ENCODE assay signal across 17 cellular contexts in the genomic region with DNA sequence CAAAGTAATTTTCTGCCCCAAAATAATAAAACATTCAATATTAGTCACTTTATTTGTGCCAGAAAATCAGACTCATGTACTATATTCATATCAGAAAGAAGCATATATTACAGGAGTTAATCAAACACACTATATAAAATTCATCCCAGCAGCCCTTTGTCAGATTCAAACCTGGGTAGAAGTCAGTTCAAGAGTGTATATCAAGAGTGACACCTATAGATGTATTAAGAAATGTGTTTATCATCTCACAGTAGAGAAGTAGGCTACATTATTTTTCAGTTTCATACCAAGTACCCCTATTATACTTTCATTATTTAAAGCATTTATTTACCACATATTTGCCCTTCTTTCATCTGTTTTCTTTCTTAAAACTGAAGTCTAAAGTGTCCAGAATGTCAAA.
DNase-seq lines count a peak whose midpoint lies in the region; FAIRE-seq and TF ChIP-seq lines count a peak whose summit lies in the region.
"Had no signal": no experiment of that assay in that cellular context is flagged by ENCODE, and none has a peak within 500 bp of the region (broad histone marks: within the 10 kb centered on the region; RNA-seq: fewer than 3 reads in every experiment).

No MANE protein-coding gene starts in this region.

- H3K9ac ChIP-seq in iPS-20b (ENCODE audit: low read depth, low read length) (no peak overlapping the region), mesendoderm (ENCODE audit: low read length) (no peak overlapping the region)

- H4K5ac ChIP-seq in mesendoderm (ENCODE audit: low read length): no peak overlapping the region

- H3K9me3 ChIP-seq in iPS-20b (ENCODE audit: insufficient read depth, low read depth, low read length): no peaks in the 10 kb centered on the region
- no peaks in the 10 kb centered on the region for H3K9me3 ChIP-seq in BE2C

- DNase-seq in D721Med (ENCODE audit: insufficient read length, low spot score) (no peak), NCI-H748 treated with DMSO at 0.1 percent for 48 hours (lab: John Stamatoyannopoulos, UW) (peak; percentile 8), activated T-cell treated with anti-CD3 and anti-CD28 coated beads for 4 hours (no peak), BE2C (no peak), mesendoderm (no peak), amygdala (lab: John Stamatoyannopoulos, UW) (no peak)
- DNase-seq: AML-193; CD4-positive, CD25-positive, alpha-beta regulatory T cell; GF-D8; HFFc6; MV-4-11; NCI-H1436 treated with DMSO at 0.1 percent for 48 hours; NCI-H2081 treated with DMSO at 0.1 percent for 48 hours; NCI-H524 had no signal

- no peak overlapping the region for H2AK5ac ChIP-seq in mesendoderm (ENCODE audit: low read length)

- H3K56ac ChIP-seq in mesendoderm (ENCODE audit: low read length): no peak overlapping the region

- H3K27ac ChIP-seq in iPS-20b (ENCODE audit: low read length) (no peak overlapping the region), mesendoderm (ENCODE audit: low read depth, low read length) (no peak overlapping the region)

- no peaks in the 10 kb centered on the region for H3K79me1 ChIP-seq in mesendoderm (ENCODE audit: low read length)

- no peak overlapping the region for H3K4me2 ChIP-seq in mesendoderm (ENCODE audit: low read length)

- TF ChIP-seq CTCF in D721Med (IDR thresholded peaks at IDR 0.05; ENCODE audit: insufficient read depth, missing control alignments): peak; percentile 32
- 0 out of 2 replicates have a peak, but pooled peaks have one; percentile 7 for TF ChIP-seq CTCF in LNCAP (IDR thresholded peaks at IDR 0.05)
- TF ChIP-seq CTCF in BE2C (IDR thresholded peaks at IDR 0.05; ENCODE audit: low read depth, low read length): no peak

- H3K27me3 ChIP-seq in iPS-20b (ENCODE audit: insufficient read depth, low read length) (no peaks in the 10 kb centered on the region), BE2C (no peaks in the 10 kb centered on the region), mesendoderm (ENCODE audit: insufficient read depth, low read length, poor library complexity) (no peaks in the 10 kb centered on the region)

- no peak overlapping the region for H3K23ac ChIP-seq in mesendoderm (ENCODE audit: low read length)

- no peak overlapping the region for H2BK15ac ChIP-seq in mesendoderm (replicated peaks; ENCODE audit: low read depth)

- H3K18ac ChIP-seq in mesendoderm (ENCODE audit: low read length): no peak overlapping the region

- no peak overlapping the region for H2BK120ac ChIP-seq in mesendoderm (ENCODE audit: low read depth, low read length)

- H3K4me1 ChIP-seq in iPS-20b (ENCODE audit: insufficient read depth, low read length): peaks cover 4% of the 10 kb centered on the region; the same call in 1 of the 2 replicates
- no peaks in the 10 kb centered on the region for H3K4me1 ChIP-seq in BE2C
- H3K4me1 ChIP-seq in mesendoderm (ENCODE audit: control insufficient read depth, low read depth, low read length): no peaks in the 10 kb centered on the region

- no peak for FAIRE-seq in D721Med (lab: Jason Lieb, UNC)
- FAIRE-seq: H1 had no signal

- H3K79me2 ChIP-seq in mesendoderm (ENCODE audit: control insufficient read depth, insufficient read depth, low read length): no peaks in the 10 kb centered on the region

- no peak overlapping the region for H2BK5ac ChIP-seq in mesendoderm (ENCODE audit: low read length)

- no peak overlapping the region for H4K8ac ChIP-seq in mesendoderm (ENCODE audit: low read depth, low read length)

- no peaks in the 10 kb centered on the region for H3K36me3 ChIP-seq in iPS-20b (ENCODE audit: insufficient read depth, low read depth, low read length)
- no peaks in the 10 kb centered on the region for H3K36me3 ChIP-seq in BE2C
- H3K36me3 ChIP-seq in mesendoderm (ENCODE audit: control insufficient read depth, insufficient read depth, low read length): no peaks in the 10 kb centered on the region

- H3K4me3 ChIP-seq in iPS-20b (ENCODE audit: low read length) (peak overlapping the region; percentile 18), BE2C (ENCODE audit: low read depth, low read length) (no peak overlapping the region), mesendoderm (ENCODE audit: low read length) (no peak overlapping the region)

- no peak overlapping the region for H3K4ac ChIP-seq in mesendoderm (ENCODE audit: low read depth, low read length)
